In the genomic region with DNA sequence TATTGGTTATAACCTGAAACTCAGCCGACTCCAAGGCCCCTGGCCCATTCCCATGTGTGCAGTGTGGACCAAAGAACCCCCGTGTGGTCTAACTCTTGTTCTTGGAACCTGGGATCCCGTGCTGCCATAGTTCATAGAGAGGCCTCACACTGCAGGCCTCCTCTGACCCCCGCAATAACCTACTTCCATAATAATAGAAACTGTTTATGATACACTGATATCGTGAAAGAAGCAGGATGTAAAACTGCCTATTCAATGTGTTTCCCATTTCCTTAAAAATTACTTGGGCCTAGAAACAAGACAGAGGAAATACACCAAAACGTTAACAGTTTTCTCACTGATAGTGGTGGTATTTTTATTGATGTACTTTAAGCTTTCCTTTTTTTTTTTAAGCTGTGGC, we compare ENCODE assay signal across 24 cellular contexts.
DNase-seq lines count a peak whose midpoint lies in the region; ATAC-seq, FAIRE-seq and TF ChIP-seq lines count a peak whose summit lies in the region.
"Had no signal": no experiment of that assay in that cellular context is flagged by ENCODE, and none has a peak within 500 bp of the region (broad histone marks: within the 10 kb centered on the region; RNA-seq: fewer than 3 reads in every experiment).

No MANE protein-coding gene starts in this region.

- no peaks in the 10 kb centered on the region for H3K79me2 ChIP-seq in HepG2 (ENCODE audit: insufficient read depth, low read length)

- CTCF ChIA-PET in HepG2 (lab: Yijun Ruan, JAX; ENCODE audit: low intra/inter-chr PET ratio, low total read pairs), result no interaction called here

- H3K4me1 Mint-ChIP-seq in dendritic cell treated with granulocyte-macrophage colony-stimulating factor and Interleukin-4, amounts not matched to agents 40 ng/mL and 50 ng/mL, for 4 days (ENCODE audit: low read depth), result peaks cover 63% of the 10 kb centered on the region
- H3K4me1 Mint-ChIP-seq: B cell; CD8-positive, alpha-beta memory T cell had no signal

- ATAC-seq in HepG2 (no peak; the same call in 2 of the 3 replicates), right lobe of liver (peak; percentile 55 to 77 (median 63)), GM21390 (IDR thresholded peaks at IDR 0.05; ENCODE audit: unreplicated experiment) (no peak)

- H3K4me3 Mint-ChIP-seq in dendritic cell treated with granulocyte-macrophage colony-stimulating factor and Interleukin-4, amounts not matched to agents 40 ng/mL and 50 ng/mL, for 4 days, result peak overlapping the region; percentile 10
- H3K4me3 Mint-ChIP-seq: B cell; CD4-positive, alpha-beta T cell; CD8-positive, alpha-beta memory T cell had no signal

- no peak for TF ChIP-seq CTCF in liver (IDR thresholded peaks at IDR 0.05; ENCODE audit: low read depth, low read length, missing input control)
- TF ChIP-seq CTCF in HepG2 (CRISPR knock-in tag; IDR thresholded peaks at IDR 0.05), result no peak
- TF ChIP-seq CTCF in right lobe of liver (IDR thresholded peaks at IDR 0.05), result no peak

- H3K27me3 ChIP-seq in liver (ENCODE audit: control insufficient read depth in 4 of 4, insufficient read depth in 4 of 4, low read length in 3 of 4), result no peaks in the 10 kb centered on the region
- H3K27me3 ChIP-seq in HepG2 (ENCODE audit: control insufficient read depth in 1 of 2, insufficient read depth in 2 of 2, low read length in 2 of 2), result peaks cover 0 to 7% of the 10 kb centered on the region in 2 experiments; a peak in 3 of 5 replicates
- no peaks in the 10 kb centered on the region for H3K27me3 ChIP-seq in right lobe of liver
- H3K27me3 ChIP-seq: BLaER1 had no signal

- H3K4me1 ChIP-seq in liver (ENCODE audit: control insufficient read depth in 4 of 4, insufficient read depth in 4 of 4, low read length in 3 of 4) (no peaks in the 10 kb centered on the region), HepG2 (ENCODE audit: insufficient read depth, low read length) (peaks cover 32% of the 10 kb centered on the region), right lobe of liver (no peaks in the 10 kb centered on the region)
- H3K4me1 ChIP-seq: BLaER1 had no signal

- WGBS in liver, result 74% methylated on average over 6 of the region's 6 CpGs
- 35% methylated on average over 6 of the region's 6 CpGs for WGBS in HepG2 (ENCODE audit: low lambda C conversion rate)
- WGBS in right lobe of liver (ENCODE audit: insufficient coverage, low coverage, low lambda C conversion rate, missing lambda C conversion rate), result 54% methylated on average over 6 of the region's 6 CpGs

- H3K4me3 ChIP-seq in liver (ENCODE audit: low read depth in 1 of 3, low read length in 3 of 3) (no peak overlapping the region), HepG2 (replicated peaks in 1 of 3; ENCODE audit: insufficient read depth in 1 of 3, low read depth in 2 of 3, low read length in 3 of 3) (no peak overlapping the region), right lobe of liver (no peak overlapping the region)
- H3K4me3 ChIP-seq: BLaER1, GM23248 had no signal

- DNase-seq in HepG2 (ENCODE audit: low spot score) (no peak), right lobe of liver (no peak)
- no peak for DNase-seq in NK-92 treated with Interleukin-12 subunit alpha and Interleukin-12 subunit beta, amount 100 ng/mL, for 24 hours (lab: John Stamatoyannopoulos, UW)
- DNase-seq: Calu3; CD4-positive, alpha-beta T cell; CD8-positive, alpha-beta memory T cell; COR-L47; DMS53; DMS79 treated with DMSO at 0.1 percent for 48 hours; GF-D8; GM23248; H7; HCEC 1CT had no signal

- in situ Hi-C loops in HepG2 (cut with HindIII; ENCODE audit: extremely low pct_ligation_motif_present, low pct_unique_long_range_greater_than_20kb), result no loop called here

- peaks cover 22% of the 10 kb centered on the region for H3K36me3 Mint-ChIP-seq in dendritic cell treated with granulocyte-macrophage colony-stimulating factor and Interleukin-4, amounts not matched to agents 40 ng/mL and 50 ng/mL, for 4 days (ENCODE audit: low read depth)

- intact Hi-C loops in HepG2 (cut with micrococcal nuclease; ENCODE audit: unreplicated experiment) (no loop called here), right lobe of liver (cut with DNase I) (no loop called here)
- intact Hi-C loops in dendritic cell treated with granulocyte-macrophage colony-stimulating factor and Interleukin-4, amounts not matched to agents 40 ng/mL and 50 ng/mL, for 4 days (cut with micrococcal nuclease), result no loop called here

- no peak for TF ChIP-seq EP300 in HepG2 (IDR thresholded peaks at IDR 0.05; ENCODE audit: low read depth in 2 of 2, low read length in 2 of 2)
- TF ChIP-seq EP300 in HepG2 (CRISPR knock-in tag; IDR thresholded peaks at IDR 0.05; ENCODE audit: borderline replicate concordance), result no peak

- no peak overlapping the region for H2AFZ ChIP-seq in HepG2 (ENCODE audit: low read length)
- H2AFZ ChIP-seq: GM23248 had no signal

- H3K27ac ChIP-seq in liver (ENCODE audit: low read depth in 1 of 2, low read length in 2 of 2), result no peak overlapping the region
- no peak overlapping the region for H3K27ac ChIP-seq in HepG2 (ENCODE audit: extremely low read length, insufficient read depth, low read length)
- H3K27ac ChIP-seq in right lobe of liver, result no peak overlapping the region
- H3K27ac ChIP-seq: 22Rv1, BLaER1, C4-2B, GM23248 had no signal

- peaks cover 13% of the 10 kb centered on the region for H3K9me3 Mint-ChIP-seq in dendritic cell treated with granulocyte-macrophage colony-stimulating factor and Interleukin-4, amounts not matched to agents 40 ng/mL and 50 ng/mL, for 4 days
- H3K9me3 Mint-ChIP-seq: CD4-positive, alpha-beta T cell; CD8-positive, alpha-beta memory T cell had no signal

- H3K9ac ChIP-seq in liver (ENCODE audit: low read depth in 1 of 2, low read length in 2 of 2), result no peak overlapping the region
- H3K9ac ChIP-seq in HepG2 (ENCODE audit: insufficient read depth, low read depth, low read length), result no peak overlapping the region
- H3K9ac ChIP-seq: BLaER1, GM23248 had no signal

- TF ChIP-seq POLR2A in HepG2 (IDR thresholded peaks at IDR 0.05; ENCODE audit: insufficient read depth in 1 of 2, low read depth in 2 of 2, low read length in 2 of 2) (no peak), right lobe of liver (IDR thresholded peaks at IDR 0.05) (no peak)

- peaks cover 16% of the 10 kb centered on the region for H3K27me3 Mint-ChIP-seq in dendritic cell treated with granulocyte-macrophage colony-stimulating factor and Interleukin-4, amounts not matched to agents 40 ng/mL and 50 ng/mL, for 4 days
- H3K27me3 Mint-ChIP-seq: CD4-positive, alpha-beta T cell had no signal

- BruUV-seq in HepG2 (replicated peaks; lab: Mats Ljungman, UMichigan), result no TSS peak

- TF ChIP-seq RAD21 in liver (IDR thresholded peaks at IDR 0.05) (peak; percentile 6 to 8), HepG2 (CRISPR knock-in tag; IDR thresholded peaks at IDR 0.05) (no peak)

- no peak for FAIRE-seq in HepG2 (lab: Jason Lieb, UNC)
- FAIRE-seq: A204.1, GM12891, GM18507, H1 had no signal

- H3K36me3 ChIP-seq in liver (ENCODE audit: control insufficient read depth in 4 of 4, insufficient read depth in 3 of 4, low read depth in 1 of 4, low read length in 3 of 4), result no peaks in the 10 kb centered on the region
- H3K36me3 ChIP-seq in HepG2 (replicated peaks in 1 of 2; ENCODE audit: control insufficient read depth in 1 of 2, insufficient read depth in 2 of 2, low read length in 2 of 2), result no peaks in the 10 kb centered on the region
- H3K36me3 ChIP-seq in right lobe of liver, result no peaks in the 10 kb centered on the region
- H3K36me3 ChIP-seq: BLaER1 had no signal

- no peak overlapping the region for H3K4me2 ChIP-seq in HepG2 (ENCODE audit: low read depth, low read length)
- H3K4me2 ChIP-seq: BLaER1 had no signal

- H3K27ac Mint-ChIP-seq in dendritic cell treated with granulocyte-macrophage colony-stimulating factor and Interleukin-4, amounts not matched to agents 40 ng/mL and 50 ng/mL, for 4 days, result peak overlapping the region; percentile 81
- H3K27ac Mint-ChIP-seq: B cell; CD4-positive, alpha-beta T cell had no signal

- POLR2A ChIA-PET in HepG2 (lab: Yijun Ruan, JAX), result no interaction called here

- no peaks in the 10 kb centered on the region for H4K20me1 ChIP-seq in HepG2 (ENCODE audit: insufficient read depth, low read length)
- H4K20me1 ChIP-seq: BLaER1 had no signal

- no peaks in the 10 kb centered on the region for H3K9me3 ChIP-seq in liver (ENCODE audit: control insufficient read depth in 4 of 4, low read length in 3 of 4)
- no peaks in the 10 kb centered on the region for H3K9me3 ChIP-seq in HepG2 (ENCODE audit: low read length)
- H3K9me3 ChIP-seq in right lobe of liver, result no peaks in the 10 kb centered on the region
- H3K9me3 ChIP-seq: BLaER1 had no signal

TF ChIP-seq in liver, 16 proteins besides CTCF, POLR2A, EP300 and RAD21:
- TF ChIP-seq FOXA1 (IDR thresholded peaks at IDR 0.05), result no peak
- peak in 1 of 2 donors; percentile 26 for TF ChIP-seq RXRA (IDR thresholded peaks at IDR 0.05)
TF ChIP-seq in liver: peak in this region for 1.

TF ChIP-seq in HepG2, 621 proteins besides CTCF, POLR2A, EP300 and RAD21:
- no peak for TF ChIP-seq SMYD3 (CRISPR knock-in tag; IDR thresholded peaks at IDR 0.05)
- no peak for TF ChIP-seq ZNF367 (CRISPR knock-in tag; IDR thresholded peaks at IDR 0.05; ENCODE audit: borderline replicate concordance)
- TF ChIP-seq ZFY (CRISPR knock-in tag; IDR thresholded peaks at IDR 0.05), result no peak
- no peak for TF ChIP-seq ELF1 (CRISPR knock-in tag; IDR thresholded peaks at IDR 0.05)
- no peak for TF ChIP-seq PITX1 (CRISPR knock-in tag; IDR thresholded peaks at IDR 0.05)
- TF ChIP-seq RAD51 (IDR thresholded peaks at IDR 0.05; ENCODE audit: borderline replicate concordance), result no peak
- TF ChIP-seq ZNF350 (CRISPR knock-in tag; IDR thresholded peaks at IDR 0.05; ENCODE audit: borderline replicate concordance, low read depth), result no peak
- TF ChIP-seq ZSCAN21 (CRISPR knock-in tag; IDR thresholded peaks at IDR 0.05; ENCODE audit: borderline replicate concordance), result no peak
- TF ChIP-seq, protein P1, sequence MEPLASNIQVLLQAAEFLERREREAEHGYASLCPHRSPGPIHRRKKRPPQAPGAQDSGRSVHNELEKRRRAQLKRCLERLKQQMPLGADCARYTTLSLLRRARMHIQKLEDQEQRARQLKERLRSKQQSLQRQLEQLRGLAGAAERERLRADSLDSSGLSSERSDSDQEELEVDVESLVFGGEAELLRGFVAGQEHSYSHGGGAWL (CRISPR knock-in tag; IDR thresholded peaks at IDR 0.05), result no peak

Comparison
In these comparisons a context has a peak if more than half of its experiments do, and no peak if none do; other contexts are left out.
1. ATAC-seq: peak in right lobe of liver (4 of 4); none in HepG2 (single experiment) and GM21390 (single experiment).